ENCODE assay signal across 25 cellular contexts in the genomic region with DNA sequence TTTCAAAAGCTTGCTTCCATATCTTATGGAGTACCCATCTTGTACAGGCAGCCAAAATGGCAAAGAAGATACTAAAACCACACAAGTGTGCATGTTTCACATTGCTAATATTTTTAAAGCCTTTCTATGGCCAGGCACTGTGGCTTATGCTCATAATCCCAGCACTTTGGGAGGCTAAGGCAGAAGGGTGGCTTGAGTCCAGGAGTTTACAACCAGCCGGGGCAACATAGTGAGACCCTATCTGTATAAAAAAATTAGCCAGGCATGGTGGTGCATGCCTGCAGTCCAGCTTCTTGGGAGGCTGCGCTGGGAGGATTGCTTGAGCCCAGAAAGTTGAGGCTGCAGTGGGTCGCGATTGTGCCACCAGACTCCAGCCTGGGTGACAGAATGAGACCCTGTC.
"Had no signal": no experiment of that assay in that cellular context is flagged by ENCODE, and none has a peak within 500 bp of the region (broad histone marks: within the 10 kb centered on the region; RNA-seq: fewer than 3 reads in every experiment).

No MANE protein-coding gene starts in this region.

- H3K9me3 ChIP-seq: adrenal gland, body of pancreas, esophagus muscularis mucosa, gastrocnemius medialis had no signal

- DNase-seq: activated B cell treated with CpG ODN at 0.5 μM for 24 hours; activated CD4-positive, alpha-beta T cell treated with anti-CD3 and anti-CD28 coated beads for 48 hours; activated CD4-positive, alpha-beta T cell treated with anti-CD3 and anti-CD28 coated beads, Interleukin-2, amount 50 U/mL, for 1 hour; activated CD4-positive, alpha-beta T cell treated with anti-CD3 and anti-CD28 coated beads, Interleukin-2, amount 50 U/mL, for 48 hours; activated CD8-positive, alpha-beta memory T cell treated with anti-CD3 and anti-CD28 coated beads for 24 hours; activated CD8-positive, alpha-beta T cell treated with anti-CD3 and anti-CD28 coated beads for 36 hours; activated effector memory CD4-positive, alpha-beta T cell treated with anti-CD3 and anti-CD28 coated beads, Interleukin-2, amount 50 U/mL, for 16 hours; activated naive CD4-positive, alpha-beta T cell treated with anti-CD3 and anti-CD28 coated beads for 36 hours; activated naive CD8-positive, alpha-beta T cell treated with anti-CD3 and anti-CD28 coated beads for 36 hours; activated naive CD8-positive, alpha-beta T cell treated with anti-CD3 and anti-CD28 coated beads, Interleukin-2, amount 50 U/mL, for 24 hours; activated T-cell treated with anti-CD3 and anti-CD28 coated beads, Interleukin-2, amount 50 U/mL, for 48 hours; adrenal gland; amygdala; aorta; body of pancreas; effector CD4-positive, alpha-beta T cell; effector memory CD8-positive, alpha-beta T cell; erythroblast; foreskin keratinocyte; gastrocnemius medialis; glutamatergic neuron; T-helper 2 cell had no signal

- ATAC-seq: activated CD4-positive, CD25-positive, alpha-beta regulatory T cell treated with anti-CD3 and anti-CD28 coated beads, Interleukin-2, amount 50 U/mL, for 24 hours; activated CD8-positive, alpha-beta T cell treated with anti-CD3 and anti-CD28 coated beads for 36 hours; activated naive CD8-positive, alpha-beta T cell treated with anti-CD3 and anti-CD28 coated beads, Interleukin-2, amount 50 U/mL, for 24 hours; body of pancreas; effector memory CD8-positive, alpha-beta T cell; foreskin keratinocyte; gastrocnemius medialis had no signal

- H3K27me3 ChIP-seq: adrenal gland, body of pancreas, esophagus muscularis mucosa, foreskin keratinocyte, gastrocnemius medialis had no signal

- H3K4me3 ChIP-seq: adrenal gland, body of pancreas, coronary artery, esophagus muscularis mucosa, gastrocnemius medialis had no signal

- H3K27ac ChIP-seq: coronary artery, esophagus muscularis mucosa, foreskin keratinocyte had no signal

- H3K4me1 ChIP-seq: foreskin keratinocyte had no signal
